15 cellular contexts compared by ENCODE assay signal in the genomic region with DNA sequence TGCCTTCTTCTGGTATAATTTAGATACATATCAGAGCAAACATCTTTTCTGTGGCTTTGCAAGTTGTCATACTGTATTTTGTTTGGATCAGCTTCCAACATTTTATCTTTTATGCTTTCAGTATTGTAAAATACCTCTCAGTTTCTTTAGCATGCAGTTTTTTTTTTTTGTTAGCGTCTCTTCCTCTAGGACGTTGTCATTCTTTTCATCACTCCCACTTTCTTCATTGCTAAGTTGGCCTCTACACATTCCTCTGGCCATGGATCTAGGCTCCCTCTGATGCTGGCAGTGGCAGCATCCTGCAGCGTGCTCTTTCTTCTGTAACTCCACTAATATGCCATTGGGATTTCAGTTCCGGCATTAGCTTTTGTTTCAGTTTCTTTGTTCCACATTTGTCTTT. TPM values are rescaled to one million over a fixed set of nuclear protein-coding genes. Genes with fewer than 3 reads are reported as not detected.
DNase-seq lines count a peak whose midpoint lies in the region; FAIRE-seq and TF ChIP-seq lines count a peak whose summit lies in the region.
"Had no signal": no experiment of that assay in that cellular context is flagged by ENCODE, and none has a peak within 500 bp of the region (broad histone marks: within the 10 kb centered on the region; RNA-seq: fewer than 3 reads in every experiment).

No MANE protein-coding gene starts in this region.

- H3K4me1 Mint-ChIP-seq in activated naive CD4-positive, alpha-beta T cell treated with anti-CD3 and anti-CD28 coated beads, Interleukin-2, amount 50 U/mL, for 24 hours, result peaks cover 48% of the 10 kb centered on the region
- H3K4me1 Mint-ChIP-seq in activated naive CD4-positive, alpha-beta T cell treated with anti-CD3 and anti-CD28 coated beads for 36 hours (ENCODE audit: low read depth), result peaks cover 45% of the 10 kb centered on the region
- peaks cover 31% of the 10 kb centered on the region for H3K4me1 Mint-ChIP-seq in astrocyte (ENCODE audit: low read depth, unreplicated experiment)
- H3K4me1 Mint-ChIP-seq in type B pancreatic cell (ENCODE audit: unreplicated experiment), result peaks cover 24% of the 10 kb centered on the region

- no peaks in the 10 kb centered on the region for H3K27me3 ChIP-seq in astrocyte (ENCODE audit: insufficient read depth, low read length)
- H3K27me3 ChIP-seq in breast epithelium, result no peaks in the 10 kb centered on the region
- H3K27me3 ChIP-seq: BLaER1 had no signal

- peak overlapping the region; percentile 86 for H3K27ac Mint-ChIP-seq in activated naive CD4-positive, alpha-beta T cell treated with anti-CD3 and anti-CD28 coated beads, Interleukin-2, amount 50 U/mL, for 24 hours
- H3K27ac Mint-ChIP-seq in activated naive CD4-positive, alpha-beta T cell treated with anti-CD3 and anti-CD28 coated beads for 36 hours, result no peak overlapping the region
- H3K27ac Mint-ChIP-seq in astrocyte (ENCODE audit: unreplicated experiment), result no peak overlapping the region
- H3K27ac Mint-ChIP-seq in type B pancreatic cell, result peak overlapping the region; percentile 22

- no peak for FAIRE-seq in astrocyte (lab: Jason Lieb, UNC)
- FAIRE-seq in HTR-8/SVneo (lab: Jason Lieb, UNC), result no peak
- FAIRE-seq: RCC 7860 had no signal

- TF ChIP-seq POLR2A in breast epithelium (IDR thresholded peaks at IDR 0.05), result no peak

- H3K4me2 ChIP-seq in astrocyte (ENCODE audit: low read length), result no peak overlapping the region
- H3K4me2 ChIP-seq: BLaER1 had no signal

- DNase-seq in activated naive CD4-positive, alpha-beta T cell treated with anti-CD3 and anti-CD28 coated beads for 36 hours, result no peak
- DNase-seq in astrocyte (ENCODE audit: low read depth), result peak; percentile 46
- peak; percentile 74 for DNase-seq in fibroblast of the aortic adventitia (ENCODE audit: low read depth)
- DNase-seq in type B pancreatic cell (ENCODE audit: extremely low spot score, unreplicated experiment), result no peak
- DNase-seq in NCI-H1105 treated with DMSO at 0.1 percent for 48 hours (lab: John Stamatoyannopoulos, UW), result no peak
- DNase-seq in HTR-8/SVneo (ENCODE audit: insufficient read length, low spot score), result no peak
- DNase-seq in breast epithelium (ENCODE audit: low spot score in 2 of 2), result no peak
- DNase-seq: CD4-positive, alpha-beta memory T cell; DMS153; GF-D8; NCI-H1092 treated with DMSO at 0.1 percent for 48 hours had no signal

- H3K79me2 ChIP-seq in astrocyte (ENCODE audit: insufficient read depth, low read length), result peaks cover 55% of the 10 kb centered on the region

- intact Hi-C loops in activated naive CD4-positive, alpha-beta T cell treated with anti-CD3 and anti-CD28 coated beads for 36 hours (cut with micrococcal nuclease), result loop anchor here (10.0 kb wide), 1 partner anchor 50 kb away; no protein-coding TSS in a partner anchor
- intact Hi-C loops in breast epithelium (cut with DNase I; ENCODE audit: low total_unique reads), result loop anchor here (5.0 kb wide), 1 partner anchor 167 kb away; no protein-coding TSS in a partner anchor

- TF ChIP-seq CTCF in astrocyte (IDR thresholded peaks at IDR 0.05; ENCODE audit: insufficient read depth, low read depth, low read length) (no peak), fibroblast of the aortic adventitia (IDR thresholded peaks at IDR 0.05; ENCODE audit: insufficient read depth, low read length) (no peak), type B pancreatic cell (conservative IDR thresholded peaks at IDR 0.05) (no peak), breast epithelium (IDR thresholded peaks at IDR 0.05) (no peak)

- peaks cover 25% of the 10 kb centered on the region for H3K4me1 ChIP-seq in astrocyte (ENCODE audit: insufficient read depth, low read length)
- H3K4me1 ChIP-seq in breast epithelium, result no peaks in the 10 kb centered on the region
- H3K4me1 ChIP-seq: BLaER1 had no signal

- H3K36me3 Mint-ChIP-seq in activated naive CD4-positive, alpha-beta T cell treated with anti-CD3 and anti-CD28 coated beads, Interleukin-2, amount 50 U/mL, for 24 hours, result peaks cover 8% of the 10 kb centered on the region
- H3K36me3 Mint-ChIP-seq in activated naive CD4-positive, alpha-beta T cell treated with anti-CD3 and anti-CD28 coated beads for 36 hours (ENCODE audit: low read depth), result peaks cover 29% of the 10 kb centered on the region
- H3K36me3 Mint-ChIP-seq in astrocyte (ENCODE audit: low read depth, unreplicated experiment) (peaks cover 5% of the 10 kb centered on the region), type B pancreatic cell (peaks cover 24% of the 10 kb centered on the region)

- H3K9ac ChIP-seq in astrocyte (ENCODE audit: low read length), result no peak overlapping the region
- H3K9ac ChIP-seq: BLaER1 had no signal

- H3K9me3 ChIP-seq in astrocyte (ENCODE audit: insufficient read depth, low read depth, low read length) (no peaks in the 10 kb centered on the region), breast epithelium (no peaks in the 10 kb centered on the region)
- H3K9me3 ChIP-seq: BLaER1 had no signal

- no peaks in the 10 kb centered on the region for H3K27me3 Mint-ChIP-seq in activated naive CD4-positive, alpha-beta T cell treated with anti-CD3 and anti-CD28 coated beads, Interleukin-2, amount 50 U/mL, for 24 hours
- no peaks in the 10 kb centered on the region for H3K27me3 Mint-ChIP-seq in activated naive CD4-positive, alpha-beta T cell treated with anti-CD3 and anti-CD28 coated beads for 36 hours (ENCODE audit: low read depth)
- H3K27me3 Mint-ChIP-seq in astrocyte (ENCODE audit: low read depth, unreplicated experiment), result no peaks in the 10 kb centered on the region
- H3K27me3 Mint-ChIP-seq in type B pancreatic cell, result no peaks in the 10 kb centered on the region
- H3K27me3 Mint-ChIP-seq: CD4-positive, alpha-beta memory T cell had no signal

- no peak overlapping the region for H3K4me3 ChIP-seq in astrocyte (ENCODE audit: insufficient read depth, low read depth, low read length)
- H3K4me3 ChIP-seq in fibroblast of the aortic adventitia (ENCODE audit: low read depth, low read length), result no peak overlapping the region
- H3K4me3 ChIP-seq in breast epithelium, result no peak overlapping the region
- H3K4me3 ChIP-seq: BLaER1, HAP-1 had no signal

- H3K27ac ChIP-seq in astrocyte (ENCODE audit: low read depth, low read length) (no peak overlapping the region), breast epithelium (no peak overlapping the region)
- H3K27ac ChIP-seq: BLaER1 had no signal

- CTCF ChIA-PET in activated naive CD4-positive, alpha-beta T cell treated with anti-CD3 and anti-CD28 coated beads for 36 hours (lab: Charles Lee), result no interaction called here

- no peak overlapping the region for H2AFZ ChIP-seq in astrocyte (ENCODE audit: low read depth, low read length)

- peaks cover 15% of the 10 kb centered on the region for H3K36me3 ChIP-seq in astrocyte (ENCODE audit: insufficient read depth, low read length)
- no peaks in the 10 kb centered on the region for H3K36me3 ChIP-seq in breast epithelium

- H4K20me1 ChIP-seq in astrocyte (ENCODE audit: insufficient read depth, low read length), result peaks cover 15% of the 10 kb centered on the region

- no peak overlapping the region for H3K4me3 Mint-ChIP-seq in activated naive CD4-positive, alpha-beta T cell treated with anti-CD3 and anti-CD28 coated beads, Interleukin-2, amount 50 U/mL, for 24 hours
- H3K4me3 Mint-ChIP-seq in activated naive CD4-positive, alpha-beta T cell treated with anti-CD3 and anti-CD28 coated beads for 36 hours, result no peak overlapping the region
- H3K4me3 Mint-ChIP-seq in astrocyte (ENCODE audit: unreplicated experiment) (no peak overlapping the region), type B pancreatic cell (no peak overlapping the region)

- H3K9me3 Mint-ChIP-seq in activated naive CD4-positive, alpha-beta T cell treated with anti-CD3 and anti-CD28 coated beads, Interleukin-2, amount 50 U/mL, for 24 hours, result no peaks in the 10 kb centered on the region
- H3K9me3 Mint-ChIP-seq in activated naive CD4-positive, alpha-beta T cell treated with anti-CD3 and anti-CD28 coated beads for 36 hours, result no peaks in the 10 kb centered on the region
- H3K9me3 Mint-ChIP-seq in astrocyte (ENCODE audit: unreplicated experiment) (no peaks in the 10 kb centered on the region), type B pancreatic cell (no peaks in the 10 kb centered on the region)
- H3K9me3 Mint-ChIP-seq: CD4-positive, alpha-beta memory T cell had no signal

RNA-seq across cellular contexts. Expression of gene RPRD1B, which starts 21.7 kb away (rescaled TPM):
- total RNA-seq in activated naive CD4-positive, alpha-beta T cell treated with anti-CD3 and anti-CD28 coated beads for 36 hours, result 10 to 100 TPM; 31.6 to 32.7 TPM
- total RNA-seq in astrocyte, result 20.7 and 21.6 TPM in 2 replicates
- 19.5 and 36.0 TPM in 2 replicates for total RNA-seq in fibroblast of the aortic adventitia (ENCODE audit: low replicate concordance)
- total RNA-seq in type B pancreatic cell (ENCODE audit: low replicate concordance), result 29.7 and 41.9 TPM in 2 replicates
- total RNA-seq in breast epithelium, result 10 to 100 TPM; 21.4 to 33.8 (median 31.3) TPM

RNA-seq across cellular contexts. Expression of gene TTI1, which starts 22.0 kb away (rescaled TPM):
- total RNA-seq in activated naive CD4-positive, alpha-beta T cell treated with anti-CD3 and anti-CD28 coated beads for 36 hours, result 10 to 100 TPM; 32.8 to 36.2 TPM
- total RNA-seq in astrocyte (13.4 and 16.9 TPM in 2 replicates), fibroblast of the aortic adventitia (ENCODE audit: low replicate concordance) (4.3 and 26.0 TPM in 2 replicates), type B pancreatic cell (ENCODE audit: low replicate concordance) (25.1 and 43.8 TPM in 2 replicates), breast epithelium (10 to 100 TPM; 10.2 to 20.2 (median 16.7) TPM)

Comparison
In these comparisons a context has a peak if more than half of its experiments do, and no peak if none do; other contexts are left out.
1. H3K27ac Mint-ChIP-seq: peak in activated naive CD4-positive, alpha-beta T cell treated with anti-CD3 and anti-CD28 coated beads, Interleukin-2, amount 50 U/mL, for 24 hours (single experiment) and type B pancreatic cell (single experiment); none in activated naive CD4-positive, alpha-beta T cell treated with anti-CD3 and anti-CD28 coated beads for 36 hours (single experiment) and astrocyte (single experiment).
2. DNase-seq: peak in astrocyte (single experiment) and fibroblast of the aortic adventitia (single experiment); none in activated naive CD4-positive, alpha-beta T cell treated with anti-CD3 and anti-CD28 coated beads for 36 hours (single experiment), type B pancreatic cell (single experiment), NCI-H1105 treated with DMSO at 0.1 percent for 48 hours (single experiment), HTR-8/SVneo (single experiment) and breast epithelium (0 of 2).